8 cellular contexts compared by ENCODE assay signal in genomic region chr1:1115830-1116700, GRCh38. TPM values are rescaled to one million over a fixed set of nuclear protein-coding genes. Genes with fewer than 3 reads are reported as not detected.
DNase-seq lines count a peak whose midpoint lies in the region; ATAC-seq and TF ChIP-seq lines count a peak whose summit lies in the region.

Gene C1orf159 (minus strand): TSS chr1:1116089. CDS start chr1:1091543, 24,546 bp downstream.

- intact Hi-C loops in gastrocnemius medialis (cut with DNase I; ENCODE audit: low total_unique reads) = loop anchor here (1.0 to 10.0 kb wide), 3 partner anchors 81 to 259 kb away; partner anchors contain the start of genes AURKAIP1 and UBE2J2

- H3K36me3 ChIP-seq in gastrocnemius medialis = peaks cover 0 to 7% of the 10 kb centered on the region in 2 donors

- H3K27me3 ChIP-seq in gastrocnemius medialis = peaks cover 0 to 14% (median under 1%) of the 10 kb centered on the region in 3 donors

- H3K27ac ChIP-seq in gastrocnemius medialis = peak within 1 kb of the TSS; percentile 63 to 85 (median 74)

- peak within 1 kb of the TSS; percentile 66 for H3K4me3 ChIP-seq in iPS-11a (ENCODE audit: low read depth, low read length)
- peak within 1 kb of the TSS; percentile 57 to 97 (median 76) for H3K4me3 ChIP-seq in gastrocnemius medialis

- TF ChIP-seq POLR2A in gastrocnemius medialis (IDR thresholded peaks at IDR 0.05) = no peak

- H3K4me1 ChIP-seq in gastrocnemius medialis = peaks cover 3 to 7% of the 10 kb centered on the region in 2 donors

- peak; percentile 96 for DNase-seq in 8988T
- peak; percentile 100 for DNase-seq in NCI-H2171 (lab: John Stamatoyannopoulos, UW)
- DNase-seq in UCSD-AML1 (lab: John Stamatoyannopoulos, UW; ENCODE audit: unreplicated experiment) = peak; percentile 99
- peak; percentile 90 for DNase-seq in brain pericyte (ENCODE audit: low read depth, low spot score)
- DNase-seq in gastrocnemius medialis = peak; percentile 96 to 99

- no peak for TF ChIP-seq CTCF in gastrocnemius medialis (IDR thresholded peaks at IDR 0.05 in 4 of 5, conservative IDR thresholded peaks at IDR 0.05 in 1 of 5)

- in situ Hi-C loops in gastrocnemius medialis (cut with MboI; ENCODE audit: low sequenced_read_pairs in 4 of 4) = loop anchor here in 1 of 4 donors (25.0 kb wide), 1 partner anchor 146 kb away; the partner anchor contains the start of gene UBE2J2

- peaks cover 0 to 6% (median 0%) of the 10 kb centered on the region in 3 donors for H3K9me3 ChIP-seq in gastrocnemius medialis

- ATAC-seq in GM18520 (IDR thresholded peaks at IDR 0.05; ENCODE audit: unreplicated experiment) (peak; percentile 92), HG03066 (IDR thresholded peaks at IDR 0.05; ENCODE audit: low read depth, unreplicated experiment) (peak; percentile 89), gastrocnemius medialis (peak; percentile 99)

RNA-seq across cellular contexts. Expression of gene C1orf159, which starts in this region (rescaled TPM):
- total RNA-seq in gastrocnemius medialis = 1 to 10 TPM; 2.8 to 6.4 (median 5.3) TPM

Comparison
In these comparisons a context has a peak if more than half of its experiments do, and no peak if none do; other contexts are left out.
1. Peak in every context shown above with its lines: DNase-seq, ATAC-seq, H3K4me3 ChIP-seq and H3K27ac ChIP-seq.